8 cellular contexts compared by ENCODE assay signal in genomic region chr10:89284711-89285110, GRCh38. TPM values are rescaled to one million over a fixed set of nuclear protein-coding genes. Genes with fewer than 3 reads are reported as not detected.
DNase-seq lines count a peak whose midpoint lies in the region; TF ChIP-seq lines count a peak whose summit lies in the region.
"Not testable (repeated sequence)": the region's sequence is repeated elsewhere in the genome, so short reads cannot be mapped to it uniquely, and the experiment has no call there.

No MANE protein-coding gene starts in this region.

- not testable (repeated sequence) for H3K9me2 ChIP-seq in PC-9 (ENCODE audit: insufficient read depth)

- not testable (repeated sequence) for H3F3A ChIP-seq in PC-9 (ENCODE audit: insufficient read depth, low read depth); neural progenitor cell (ENCODE audit: low read depth)

- H3K4me3 ChIP-seq in PC-9, right atrium auricular region, neural progenitor cell, skin epidermis: not testable (repeated sequence)
- peak overlapping the region; percentile 51 for H3K4me3 ChIP-seq in epithelial cell of proximal tubule (ENCODE audit: low read depth, low read length)

- H3K27ac ChIP-seq in PC-9 (peak overlapping the region; percentile 47), right atrium auricular region (peak overlapping the region; percentile 82 to 91), skin epidermis (peak overlapping the region in 11 of 21 experiments; percentile 5 to 82 (median 48))
- H3K27ac ChIP-seq in neural progenitor cell = not testable (repeated sequence)

- H3K27me3 ChIP-seq in PC-9 (ENCODE audit: insufficient read depth, low read depth); right atrium auricular region; neural progenitor cell: not testable (repeated sequence)

- H3K9me3 ChIP-seq in PC-9 (ENCODE audit: insufficient read depth, low read depth); right atrium auricular region; neural progenitor cell (ENCODE audit: low read depth): not testable (repeated sequence)

- intact Hi-C loops in Calu3 (cut with micrococcal nuclease; ENCODE audit: unreplicated experiment); PC-9 (cut with micrococcal nuclease; ENCODE audit: unreplicated experiment): not testable (repeated sequence)

- H3K79me2 ChIP-seq in PC-9 (ENCODE audit: low read depth); neural progenitor cell (ENCODE audit: low read depth): not testable (repeated sequence)

- H3K4me1 Mint-ChIP-seq in Calu3 (ENCODE audit: low read depth, unreplicated experiment) (peaks cover 45% of the 10 kb centered on the region), brain (peaks cover 51% of the 10 kb centered on the region), neural progenitor cell (peaks cover 25% of the 10 kb centered on the region), type B pancreatic cell (ENCODE audit: unreplicated experiment) (peaks cover 29% of the 10 kb centered on the region)

- H4K20me1 ChIP-seq in PC-9 (ENCODE audit: insufficient read depth); neural progenitor cell (ENCODE audit: low read depth): not testable (repeated sequence)

- not testable (repeated sequence) for H3K27me3 Mint-ChIP-seq in Calu3 (ENCODE audit: unreplicated experiment); brain; neural progenitor cell (ENCODE audit: insufficient read depth, low read depth); type B pancreatic cell

- DNase-seq in Calu3; PC-9; epithelial cell of proximal tubule (ENCODE audit: low read depth); right atrium auricular region (ENCODE audit: low spot score); neural progenitor cell (ENCODE audit: low spot score); type B pancreatic cell (ENCODE audit: extremely low spot score, unreplicated experiment): not testable (repeated sequence)

- not testable (repeated sequence) for H3K4me2 ChIP-seq in PC-9, neural progenitor cell

- H3K9me3 Mint-ChIP-seq in Calu3 (ENCODE audit: low read depth, unreplicated experiment); brain; neural progenitor cell; type B pancreatic cell: not testable (repeated sequence)

- not testable (repeated sequence) for H3K9ac ChIP-seq in neural progenitor cell

- H3K4me3 Mint-ChIP-seq in Calu3 (ENCODE audit: low read depth, unreplicated experiment); neural progenitor cell; type B pancreatic cell: not testable (repeated sequence)
- peak overlapping the region in 4 of 5 experiments; percentile 8 to 52 (median 37) for H3K4me3 Mint-ChIP-seq in brain

- not testable (repeated sequence) for BruUV-seq in Calu3 (replicated peaks; lab: Mats Ljungman, UMichigan); PC-9 (replicated peaks; lab: Mats Ljungman, UMichigan)

- H3K4me1 ChIP-seq in PC-9 (replicated peaks; ENCODE audit: insufficient read depth) = peaks cover 47% of the 10 kb centered on the region
- peaks cover 0 to 25% of the 10 kb centered on the region in 2 donors for H3K4me1 ChIP-seq in right atrium auricular region
- H3K4me1 ChIP-seq in neural progenitor cell = peaks cover 21% of the 10 kb centered on the region

- POLR2A ChIA-PET in PC-9 (lab: Charles Lee; ENCODE audit: unreplicated experiment) = not testable (repeated sequence)

- TF ChIP-seq CTCF in Calu3 (IDR thresholded peaks at IDR 0.05; ENCODE audit: unreplicated experiment); PC-9 (conservative IDR thresholded peaks at IDR 0.05); brain (conservative IDR thresholded peaks at IDR 0.05); epithelial cell of proximal tubule (conservative IDR thresholded peaks at IDR 0.05; ENCODE audit: low read depth, low read length); right atrium auricular region (IDR thresholded peaks at IDR 0.05); neural progenitor cell (IDR thresholded peaks at IDR 0.05); type B pancreatic cell (conservative IDR thresholded peaks at IDR 0.05): not testable (repeated sequence)

- H3K36me3 ChIP-seq in PC-9 (ENCODE audit: low read depth); right atrium auricular region; neural progenitor cell: not testable (repeated sequence)

- peak overlapping the region; percentile 40 for H3K27ac Mint-ChIP-seq in Calu3 (ENCODE audit: unreplicated experiment)
- peak overlapping the region; percentile 28 to 96 (median 75) for H3K27ac Mint-ChIP-seq in brain
- peak overlapping the region; percentile 51 for H3K27ac Mint-ChIP-seq in neural progenitor cell
- peak overlapping the region; percentile 3 for H3K27ac Mint-ChIP-seq in type B pancreatic cell

- CTCF ChIA-PET in Calu3 (lab: Charles Lee); PC-9 (lab: Charles Lee): not testable (repeated sequence)

- H3K36me3 Mint-ChIP-seq in Calu3 (ENCODE audit: insufficient read depth, unreplicated experiment); brain; neural progenitor cell; type B pancreatic cell: not testable (repeated sequence)

- not testable (repeated sequence) for H2AFZ ChIP-seq in PC-9; neural progenitor cell (replicated peaks)

RNA-seq across cellular contexts. Expression of gene IFIT2, which starts 17.1 kb away (rescaled TPM):
- total RNA-seq in Calu3 (2022) (40.8 and 139 TPM in 2 replicates), PC-9 (2021) (3.6 and 4.4 TPM in 2 replicates), epithelial cell of proximal tubule (1.7 and 2.2 TPM in 2 replicates), right atrium auricular region (1 to 10 TPM; 2.6 TPM), neural progenitor cell (ENCODE audit: low replicate concordance) (0.06 and 0.22 TPM in 2 replicates), type B pancreatic cell (ENCODE audit: low replicate concordance) (1.3 and 1.4 TPM in 2 replicates)
- 5.4 TPM for polyA plus RNA-seq in brain (ENCODE audit: insufficient read depth, low read depth, low replicate concordance)

RNA-seq across cellular contexts. Expression of gene LIPA, which starts 33.1 kb away (rescaled TPM):
- total RNA-seq in Calu3 (2022) (66.7 and 127 TPM in 2 replicates), PC-9 (2021) (32.4 and 45.2 TPM in 2 replicates), epithelial cell of proximal tubule (16.5 and 40.8 TPM in 2 replicates), right atrium auricular region (10 to 100 TPM; 17.6 to 25.7 TPM), neural progenitor cell (ENCODE audit: low replicate concordance) (15.5 and 18.9 TPM in 2 replicates), type B pancreatic cell (ENCODE audit: low replicate concordance) (26.9 and 46.4 TPM in 2 replicates)
- 73.1 TPM for polyA plus RNA-seq in brain (ENCODE audit: insufficient read depth, low read depth, low replicate concordance)

RNA-seq across cellular contexts. Expression of gene IFIT3, which starts 43.1 kb away (rescaled TPM):
- total RNA-seq in Calu3 (2022) = 45.2 and 153 TPM in 2 replicates
- total RNA-seq in PC-9 (2021) = 6.2 and 7.2 TPM in 2 replicates
- 6.2 TPM for polyA plus RNA-seq in brain (ENCODE audit: insufficient read depth, low read depth, low replicate concordance)
- 5.3 and 10.5 TPM in 2 replicates for total RNA-seq in epithelial cell of proximal tubule
- total RNA-seq in right atrium auricular region = 1 to 10 TPM; 6.3 to 6.5 TPM
- total RNA-seq in neural progenitor cell (ENCODE audit: low replicate concordance) = 0.06 TPM in 1 of 2 replicates, not detected in the other
- 4.9 and 9.4 TPM in 2 replicates for total RNA-seq in type B pancreatic cell (ENCODE audit: low replicate concordance)

Comparison
In these comparisons a context has a peak if more than half of its experiments do, and no peak if none do; other contexts are left out.
1. H3K27ac Mint-ChIP-seq: peak in every context shown above with its lines; median percentile 75 in brain; 51 in neural progenitor cell; 40 in Calu3; 3 in type B pancreatic cell.